15 cellular contexts compared by ENCODE assay signal in genomic region chr20:982754-983153, GRCh38. TPM values are rescaled to one million over a fixed set of nuclear protein-coding genes. Genes with fewer than 3 reads are reported as not detected.
A peak's percentile ranks its signal among the peaks of the same experiment; 100 is the strongest.
DNase-seq lines count a peak whose midpoint lies in the region; TF ChIP-seq lines count a peak whose summit lies in the region.
"Had no signal": no experiment of that assay in that cellular context is flagged by ENCODE, and none has a peak within 500 bp of the region (broad histone marks: within the 10 kb centered on the region; RNA-seq: fewer than 3 reads in every experiment).

No MANE protein-coding gene starts in this region.

- no peaks in the 10 kb centered on the region for H3K36me3 Mint-ChIP-seq in H9 (ENCODE audit: insufficient read depth in 1 of 3, low read depth in 3 of 3)

- no peak overlapping the region for H4K8ac ChIP-seq in H9 (replicated peaks; ENCODE audit: insufficient read length, low read depth, low read length)

- H2BK12ac ChIP-seq in H9 (ENCODE audit: insufficient read length, low read depth, low read length) = no peak overlapping the region

- H3K27ac ChIP-seq in A673 (ENCODE audit: low read depth, low read length, poor library complexity, severe bottlenecking) (no peak overlapping the region), H9 (ENCODE audit: insufficient read length, low read depth, low read length) (no peak overlapping the region), thyroid gland (no peak overlapping the region)
- H3K27ac ChIP-seq: BLaER1 treated with 17β-estradiol and CSF1 and Interleukin-3, amounts not matched to agents 10 nM and 100 nM; HL-60 had no signal

- H3K9me3 ChIP-seq in A673 (ENCODE audit: low read depth, low read length, poor library complexity, severe bottlenecking) = no peaks in the 10 kb centered on the region
- H3K9me3 ChIP-seq in H9 (ENCODE audit: control insufficient read depth, low read depth, low read length) = no peaks in the 10 kb centered on the region
- H3K9me3 ChIP-seq in thyroid gland = no peaks in the 10 kb centered on the region
- H3K9me3 ChIP-seq: BLaER1 treated with 17β-estradiol and CSF1 and Interleukin-3, amounts not matched to agents 10 nM and 100 nM had no signal

- H3K14ac ChIP-seq in H9 (ENCODE audit: insufficient read depth, low read length) = no peak overlapping the region; the same call in 1 of the 2 replicates

- H3K4me1 Mint-ChIP-seq in H9 = peaks cover 9 to 12% of the 10 kb centered on the region in 2 experiments

- H2BK120ac ChIP-seq in H9 (ENCODE audit: low read depth, low read length, poor library complexity, severe bottlenecking) = no peak overlapping the region

- no peak for TF ChIP-seq POLR2A in thyroid gland (IDR thresholded peaks at IDR 0.05)

- intact Hi-C loops in A673 (cut with micrococcal nuclease; ENCODE audit: unreplicated experiment) = no loop called here
- intact Hi-C loops in thyroid gland (cut with DNase I) = no loop called here

- peak; percentile 7 for DNase-seq in A673 (ENCODE audit: low spot score)
- DNase-seq in H9 = peak; percentile 77
- DNase-seq in ecto neural progenitor cell (ENCODE audit: low spot score) = peak; percentile 55
- DNase-seq in iPS-NIHi7 (ENCODE audit: extremely low spot score) = peak; percentile 59
- DNase-seq in DMS 273 treated with DMSO at 0.1 percent for 48 hours (lab: John Stamatoyannopoulos, UW) = no peak
- no peak for DNase-seq in GM10248 (ENCODE audit: extremely low spot score)
- DNase-seq in SKM-1 treated with dmso at 0.1 percent for 144 hours (lab: John Stamatoyannopoulos, UW; ENCODE audit: unreplicated experiment) = no peak
- DNase-seq in thyroid gland = no peak
- DNase-seq: 8988T; ACHN; Calu3; CD4-positive, alpha-beta T cell; DMS79 had no signal

- no peaks in the 10 kb centered on the region for H3K23me2 ChIP-seq in H9 (ENCODE audit: insufficient read length, low read depth, low read length, poor library complexity, severe bottlenecking)

- WGBS in H9 (ENCODE audit: extremely low coverage, insufficient read length, low lambda C conversion rate) = no CpG with 5 or more reads among the region's 9 CpGs
- WGBS in thyroid gland, 2 donors = 39 to 57% methylated on average over 9 of the region's 9 CpGs

- CTCF ChIA-PET in A673 (lab: Charles Lee) (no interaction called here), GM10248 (lab: Yijun Ruan, JAX) (interaction anchor here (1.0 to 2.2 kb wide), 4 partner anchors 11 to 45 kb away, joined by 3 to 10 read pairs (median 4); no protein-coding TSS in a partner anchor)

- H3K27me3 ChIP-seq in A673 (replicated peaks; ENCODE audit: insufficient read depth, low read depth, low read length, poor library complexity) (peaks cover 22% of the 10 kb centered on the region), H9 (ENCODE audit: insufficient read depth, low read length) (no peaks in the 10 kb centered on the region), thyroid gland (no peaks in the 10 kb centered on the region)
- H3K27me3 ChIP-seq: BLaER1 treated with 17β-estradiol and CSF1 and Interleukin-3, amounts not matched to agents 10 nM and 100 nM had no signal

- H3K79me2 ChIP-seq in H9 (ENCODE audit: insufficient read depth, low read length) = no peaks in the 10 kb centered on the region

- H3K27ac Mint-ChIP-seq in H9 = peak overlapping the region in 1 of 3 experiments; percentile 12; a peak in 1 of 7 replicates
- H3K27ac Mint-ChIP-seq: CD4-positive, alpha-beta T cell had no signal

- no peak overlapping the region for H3K4me3 Mint-ChIP-seq in H9
- H3K4me3 Mint-ChIP-seq: CD4-positive, alpha-beta T cell had no signal

- no peaks in the 10 kb centered on the region for H4K20me1 ChIP-seq in H9 (ENCODE audit: control insufficient read depth, insufficient read depth, insufficient read length)

- no peak overlapping the region for H3K4me2 ChIP-seq in H9 (ENCODE audit: insufficient read depth, insufficient read length, low read length)
- H3K4me2 ChIP-seq: BLaER1 treated with 17β-estradiol and CSF1 and Interleukin-3, amounts not matched to agents 10 nM and 100 nM had no signal

- H3K4me3 ChIP-seq in A673 (ENCODE audit: low read depth, low read length, poor library complexity, severe bottlenecking) = no peak overlapping the region
- H3K4me3 ChIP-seq in thyroid gland (replicated peaks in 1 of 3) = no peak overlapping the region
- H3K4me3 ChIP-seq: BLaER1 treated with 17β-estradiol and CSF1 and Interleukin-3, amounts not matched to agents 10 nM and 100 nM had no signal

- no peaks in the 10 kb centered on the region for H3K4me1 ChIP-seq in A673 (ENCODE audit: insufficient read depth, low read length, poor library complexity, severe bottlenecking)
- no peaks in the 10 kb centered on the region for H3K4me1 ChIP-seq in H9 (ENCODE audit: insufficient read depth, low read length)
- no peaks in the 10 kb centered on the region for H3K4me1 ChIP-seq in thyroid gland

- no peak overlapping the region for H3K23ac ChIP-seq in H9 (ENCODE audit: insufficient read length, low read depth, low read length)

- H4K5ac ChIP-seq in H9 (ENCODE audit: insufficient read length, low read depth, low read length) = no peak overlapping the region

- no peak overlapping the region for H2BK15ac ChIP-seq in H9 (ENCODE audit: low read depth, low read length)

- H3K56ac ChIP-seq in H9 (ENCODE audit: insufficient read length, low read depth, low read length) = no peak overlapping the region

- H3K27me3 Mint-ChIP-seq in H9 (ENCODE audit: low read depth) = peaks cover 2% of the 10 kb centered on the region

- H2AK5ac ChIP-seq in H9 (ENCODE audit: insufficient read length, low read length) = no peak overlapping the region

- no peak overlapping the region for H2AFZ ChIP-seq in H9 (ENCODE audit: low read length)

- no TSS peak for BruUV-seq in A673 (replicated peaks; lab: Mats Ljungman, UMichigan)

- H3K4ac ChIP-seq in H9 (ENCODE audit: low read depth, low read length) = no peak overlapping the region

- H2BK20ac ChIP-seq in H9 (ENCODE audit: low read depth, low read length, poor library complexity, severe bottlenecking) = no peak overlapping the region

- H3K9ac ChIP-seq in H9 (ENCODE audit: extremely low read depth, insufficient read length, low read length) = no peak overlapping the region
- H3K9ac ChIP-seq: BLaER1 treated with 17β-estradiol and CSF1 and Interleukin-3, amounts not matched to agents 10 nM and 100 nM had no signal

- H3T11ph ChIP-seq in H9 (ENCODE audit: low read length) = no peak overlapping the region

- H3K18ac ChIP-seq in H9 (ENCODE audit: insufficient read length, low read depth, low read length) = no peak overlapping the region

- no peak overlapping the region for H4K91ac ChIP-seq in H9 (ENCODE audit: insufficient read length, low read depth, low read length)

- TF ChIP-seq CTCF in A673 (conservative IDR thresholded peaks at IDR 0.05; ENCODE audit: low read depth, low read length) (no peak), H9 (conservative IDR thresholded peaks at IDR 0.05) (no peak), GM10248 (IDR thresholded peaks at IDR 0.05; ENCODE audit: control extremely low read depth, extremely low read depth, low read depth, missing control alignments) (no peak), thyroid gland (IDR thresholded peaks at IDR 0.05) (no peak)

- H3K9me3 Mint-ChIP-seq in H9 = no peaks in the 10 kb centered on the region
- H3K9me3 Mint-ChIP-seq: CD4-positive, alpha-beta T cell had no signal

- H3K36me3 ChIP-seq in A673 (ENCODE audit: insufficient read depth, low read length, poor library complexity, severe bottlenecking) (no peaks in the 10 kb centered on the region), thyroid gland (no peaks in the 10 kb centered on the region)
- H3K36me3 ChIP-seq: BLaER1 treated with 17β-estradiol and CSF1 and Interleukin-3, amounts not matched to agents 10 nM and 100 nM had no signal

- POLR2A ChIA-PET in A673 (lab: Charles Lee; ENCODE audit: low non-redundant PET) (no interaction called here), GM10248 (lab: Yijun Ruan, JAX) (no interaction called here)

- H3K79me1 ChIP-seq in H9 (ENCODE audit: insufficient read depth, low read depth, low read length, poor library complexity, severe bottlenecking) = no peaks in the 10 kb centered on the region

- H2BK5ac ChIP-seq in H9 (ENCODE audit: insufficient read length, low read length) = no peak overlapping the region

RNA-seq across cellular contexts. Expression of gene RSPO4, which starts 19.4 kb away (rescaled TPM):
- total RNA-seq in A673 (2021) (not detected in 2 replicates), H9 (2021) (5.0 and 6.7 TPM in 2 replicates), thyroid gland (1 to 10 TPM in 2 of 4 donors, under 1 TPM in 2; 0.27 to 4.8 (median 0.65) TPM)
- total RNA-seq: Calu3 had no signal

Comparison
In these comparisons a context has a peak if more than half of its experiments do, and no peak if none do; other contexts are left out.
1. DNase-seq: peak in A673 (single experiment), H9 (single experiment), ecto neural progenitor cell (single experiment) and iPS-NIHi7 (single experiment); none in DMS 273 treated with DMSO at 0.1 percent for 48 hours (single experiment), GM10248 (single experiment), SKM-1 treated with dmso at 0.1 percent for 144 hours (single experiment) and thyroid gland (0 of 2).